ENCODE assay signal across 14 cellular contexts in genomic region chr1:26350701-26351590, GRCh38. TPM values are rescaled to one million over a fixed set of nuclear protein-coding genes. Genes with fewer than 3 reads are reported as not detected.
DNase-seq lines count a peak whose midpoint lies in the region; ATAC-seq, FAIRE-seq and TF ChIP-seq lines count a peak whose summit lies in the region.
"Had no signal": no experiment of that assay in that cellular context is flagged by ENCODE, and none has a peak within 500 bp of the region (broad histone marks: within the 10 kb centered on the region; RNA-seq: fewer than 3 reads in every experiment).

No MANE protein-coding gene starts in this region.

- no peaks in the 10 kb centered on the region for H3K9me3 ChIP-seq in upper lobe of left lung
- H3K9me3 ChIP-seq: BLaER1 had no signal

- no peaks in the 10 kb centered on the region for H3K27me3 Mint-ChIP-seq in nephron progenitor cell (ENCODE audit: low read depth, poor library complexity)
- H3K27me3 Mint-ChIP-seq: activated naive CD8-positive, alpha-beta T cell had no signal

- TF ChIP-seq POLR2A in H54 (IDR thresholded peaks at IDR 0.05; ENCODE audit: low read depth, low read length) = no peak
- TF ChIP-seq POLR2A in upper lobe of left lung (IDR thresholded peaks at IDR 0.05) = no peak

- H3K4me3 ChIP-seq in fibroblast of villous mesenchyme (ENCODE audit: low read depth, low read length) = no peak overlapping the region
- no peak overlapping the region for H3K4me3 ChIP-seq in upper lobe of left lung
- H3K4me3 ChIP-seq: BLaER1, coronary artery had no signal

- H3K27me3 ChIP-seq in upper lobe of left lung = no peaks in the 10 kb centered on the region
- H3K27me3 ChIP-seq: BLaER1 had no signal

- H3K4me1 Mint-ChIP-seq in nephron progenitor cell = peaks cover 58% of the 10 kb centered on the region

- H3K9me3 Mint-ChIP-seq in nephron progenitor cell = no peaks in the 10 kb centered on the region

- H3K27ac Mint-ChIP-seq in nephron progenitor cell = peak overlapping the region; percentile 96
- H3K27ac Mint-ChIP-seq: activated naive CD8-positive, alpha-beta T cell had no signal

- DNase-seq in H54 (ENCODE audit: insufficient read length, low spot score) = no peak
- peak; percentile 87 for DNase-seq in RCC 7860 (ENCODE audit: low spot score)
- DNase-seq in fibroblast of villous mesenchyme (ENCODE audit: low read depth) = peak; percentile 17
- peak; percentile 41 for DNase-seq in nephron progenitor cell
- no peak for DNase-seq in activated effector memory CD4-positive, alpha-beta T cell treated with Interleukin-2 at 50 U/mL for 16 hours
- no peak for DNase-seq in occipital lobe (lab: John Stamatoyannopoulos, UW)
- no peak for DNase-seq in upper lobe of left lung
- no peak for DNase-seq in MV-4-11 (lab: John Stamatoyannopoulos, UW)
- DNase-seq: stimulated activated CD4-positive, alpha-beta T cell treated with anti-CD3 and anti-CD28 coated beads, Interleukin-12 subunit alpha, Interleukin-12 subunit beta, amount 100 ng/mL, for 4 hours; stimulated activated CD8-positive, alpha-beta memory T cell treated with anti-CD3 and anti-CD28 coated beads, Interleukin-4, amount 100 ng/mL, for 48 hours had no signal

- no peak for TF ChIP-seq EP300 in upper lobe of left lung (IDR thresholded peaks at IDR 0.05)

- no peak for TF ChIP-seq CTCF in fibroblast of villous mesenchyme (IDR thresholded peaks at IDR 0.05; ENCODE audit: insufficient read depth, low read depth, low read length)
- TF ChIP-seq CTCF in nephron progenitor cell (IDR thresholded peaks at IDR 0.05) = no peak
- TF ChIP-seq CTCF in upper lobe of left lung (IDR thresholded peaks at IDR 0.05) = no peak

- 81 to 85% methylated on average over 9 of the region's 9 CpGs for WGBS in upper lobe of left lung, 2 donors

- H3K36me3 Mint-ChIP-seq in nephron progenitor cell (ENCODE audit: low read depth) = no peaks in the 10 kb centered on the region
- H3K36me3 Mint-ChIP-seq: activated naive CD8-positive, alpha-beta T cell had no signal

- ATAC-seq in upper lobe of left lung (ENCODE audit: low FRiP score in 2 of 2) = no peak

- H3K27ac ChIP-seq in upper lobe of left lung = no peak overlapping the region
- H3K27ac ChIP-seq: BLaER1, coronary artery, KMS-11 had no signal

- peak; percentile 23 for FAIRE-seq in H54 (lab: Jason Lieb, UNC)
- FAIRE-seq in RCC 7860 (lab: Jason Lieb, UNC) = peak; percentile 86

- no peaks in the 10 kb centered on the region for H3K36me3 ChIP-seq in upper lobe of left lung
- H3K36me3 ChIP-seq: BLaER1 had no signal

- H3K4me1 ChIP-seq in upper lobe of left lung = peaks cover 0 to 3% (median 0%) of the 10 kb centered on the region in 4 donors
- H3K4me1 ChIP-seq: BLaER1 had no signal

- peak overlapping the region; percentile 35 for H3K4me3 Mint-ChIP-seq in nephron progenitor cell
- H3K4me3 Mint-ChIP-seq: activated naive CD8-positive, alpha-beta T cell had no signal

RNA-seq across cellular contexts. Expression of gene CRYBG2, which starts 3.0 kb away (rescaled TPM):
- total RNA-seq in fibroblast of villous mesenchyme (not detected in 2 replicates), occipital lobe (1.1 TPM), upper lobe of left lung (10 to 100 TPM in 3 of 6 donors, 1 to 10 TPM in 2, under 1 TPM in 1; 0.59 to 25.2 (median 11.1) TPM)

RNA-seq across cellular contexts. Expression of gene ZNF683, which starts 21.6 kb away (rescaled TPM):
- total RNA-seq in fibroblast of villous mesenchyme (not detected in 2 replicates), occipital lobe (not detected), upper lobe of left lung (1 to 10 TPM in 2 of 6 donors, under 1 TPM in 3, not detected in 1; 0.30 to 1.3 (median 0.72) TPM)

RNA-seq across cellular contexts. Expression of gene CD52, which starts 33.2 kb away (rescaled TPM):
- total RNA-seq in fibroblast of villous mesenchyme (not detected in 2 replicates), occipital lobe (1.1 TPM), upper lobe of left lung (100 to 1,000 TPM in 5 of 6 donors, 10 to 100 TPM in 1; 74.4 to 437 (median 172) TPM)

RNA-seq across cellular contexts. Expression of gene UBXN11, which starts 44.5 kb away (rescaled TPM):
- total RNA-seq in fibroblast of villous mesenchyme = 2.9 and 5.6 TPM in 2 replicates
- total RNA-seq in occipital lobe = 5.0 TPM
- total RNA-seq in upper lobe of left lung = 100 to 1,000 TPM in 2 of 6 donors, 10 to 100 TPM in 4; 25.7 to 194 (median 62.5) TPM

RNA-seq across cellular contexts. Expression of gene LIN28A, which starts 59.7 kb away (rescaled TPM):
- total RNA-seq in fibroblast of villous mesenchyme (not detected in 2 replicates), occipital lobe (not detected), upper lobe of left lung (1 to 10 TPM in 2 of 6 donors, not detected in 4; 1.2 to 1.4 TPM)

Comparison
In these comparisons a context has a peak if more than half of its experiments do, and no peak if none do; other contexts are left out.
1. DNase-seq: peak in RCC 7860 (single experiment), fibroblast of villous mesenchyme (single experiment) and nephron progenitor cell (single experiment); none in H54 (single experiment), activated effector memory CD4-positive, alpha-beta T cell treated with Interleukin-2 at 50 U/mL for 16 hours (single experiment), occipital lobe (single experiment), upper lobe of left lung (0 of 2) and MV-4-11 (single experiment).
2. RNA of gene CD52, which starts 33.2 kb away (total RNA-seq): 74.4 to 437 TPM in upper lobe of left lung; 1.1 TPM in occipital lobe (single experiment) and not detected in fibroblast of villous mesenchyme; every median in the first group is over 10 times any median in the second.